8 cellular contexts compared by ENCODE assay signal in genomic region chr2:24489942-24490673, GRCh38. TPM values are rescaled to one million over a fixed set of nuclear protein-coding genes. Genes with fewer than 3 reads are reported as not detected.
A peak's percentile ranks its signal among the peaks of the same experiment; 100 is the strongest.
DNase-seq lines count a peak whose midpoint lies in the region; ATAC-seq, FAIRE-seq and TF ChIP-seq lines count a peak whose summit lies in the region.

No MANE protein-coding gene starts in this region.

- intact Hi-C loops in activated naive CD4-positive, alpha-beta T cell treated with anti-CD3 and anti-CD28 coated beads for 36 hours (cut with micrococcal nuclease) = loop anchor here (1.0 to 10.0 kb wide), 9 partner anchors 32 to 785 kb away; partner anchors contain the start of genes ATAD2B, CENPO, FKBP1B and ITSN2
- intact Hi-C loops in mucosa of descending colon (cut with DNase I, micrococcal nuclease) = no loop called here

- H3K36me3 ChIP-seq in mucosa of descending colon (ENCODE audit: low read depth) = no peaks in the 10 kb centered on the region

- H3K4me1 Mint-ChIP-seq in activated naive CD4-positive, alpha-beta T cell treated with anti-CD3 and anti-CD28 coated beads for 36 hours (ENCODE audit: low read depth) = peaks cover 41% of the 10 kb centered on the region

- DNase-seq in activated naive CD4-positive, alpha-beta T cell treated with anti-CD3 and anti-CD28 coated beads for 36 hours = peak; percentile 22
- no peak for DNase-seq in activated naive CD4-positive, alpha-beta T cell treated with anti-CD3 and anti-CD28 coated beads, Interleukin-2, amount 50 U/mL, for 16 hours
- DNase-seq in RCC 7860 (ENCODE audit: low spot score) (peak; percentile 14), coronary artery (ENCODE audit: low spot score) (no peak), mucosa of descending colon (peak in 2 of 3 donors; percentile 41 to 49), frontal cortex (ENCODE audit: low spot score in 2 of 2) (no peak), NCI-H1436 (lab: John Stamatoyannopoulos, UW) (no peak)

- H3K27me3 Mint-ChIP-seq in activated naive CD4-positive, alpha-beta T cell treated with anti-CD3 and anti-CD28 coated beads for 36 hours (ENCODE audit: low read depth) = no peaks in the 10 kb centered on the region

- H3K4me3 Mint-ChIP-seq in activated naive CD4-positive, alpha-beta T cell treated with anti-CD3 and anti-CD28 coated beads for 36 hours = peak overlapping the region; percentile 89

- H3K27ac ChIP-seq in coronary artery = peak overlapping the region; percentile 78 to 97

- TF ChIP-seq CTCF in coronary artery (IDR thresholded peaks at IDR 0.05) = no peak
- no peak for TF ChIP-seq CTCF in mucosa of descending colon (IDR thresholded peaks at IDR 0.05)

- FAIRE-seq in RCC 7860 (lab: Jason Lieb, UNC) = no peak
- FAIRE-seq in frontal cortex (lab: Jason Lieb, UNC) = no peak

- peak overlapping the region; percentile 99 for H3K4me3 ChIP-seq in coronary artery
- H3K4me3 ChIP-seq in mucosa of descending colon = peak overlapping the region; percentile 84

- H3K9me3 ChIP-seq in mucosa of descending colon = no peaks in the 10 kb centered on the region

- H3K4me1 ChIP-seq in mucosa of descending colon (ENCODE audit: low read depth) = peaks cover 24% of the 10 kb centered on the region

- no peaks in the 10 kb centered on the region for H3K36me3 Mint-ChIP-seq in activated naive CD4-positive, alpha-beta T cell treated with anti-CD3 and anti-CD28 coated beads for 36 hours (ENCODE audit: low read depth)

- CTCF ChIA-PET in activated naive CD4-positive, alpha-beta T cell treated with anti-CD3 and anti-CD28 coated beads for 36 hours (lab: Charles Lee) = interaction anchor here (0.6 to 1.9 kb wide), 4 partner anchors 88 to 338 kb away, joined by 3 to 5 read pairs (median 3); partner anchors contain the start of genes CENPO and PTRHD1

- ATAC-seq in mucosa of descending colon = peak; percentile 65
- ATAC-seq in GM19463 (IDR thresholded peaks at IDR 0.05; ENCODE audit: unreplicated experiment) = no peak

- no peaks in the 10 kb centered on the region for H3K9me3 Mint-ChIP-seq in activated naive CD4-positive, alpha-beta T cell treated with anti-CD3 and anti-CD28 coated beads for 36 hours

- peak overlapping the region; percentile 95 for H3K27ac Mint-ChIP-seq in activated naive CD4-positive, alpha-beta T cell treated with anti-CD3 and anti-CD28 coated beads for 36 hours

RNA-seq across cellular contexts. Expression of gene NCOA1, which starts 0.9 kb away (rescaled TPM):
- 10 to 100 TPM; 14.0 to 15.4 TPM for total RNA-seq in activated naive CD4-positive, alpha-beta T cell treated with anti-CD3 and anti-CD28 coated beads for 36 hours
- 10 to 100 TPM; 34.8 to 55.6 (median 43.6) TPM for total RNA-seq in mucosa of descending colon
- 150 TPM for total RNA-seq in frontal cortex

Comparison
In these comparisons a context has a peak if more than half of its experiments do, and no peak if none do; other contexts are left out.
1. DNase-seq: peak in activated naive CD4-positive, alpha-beta T cell treated with anti-CD3 and anti-CD28 coated beads for 36 hours (single experiment), RCC 7860 (single experiment) and mucosa of descending colon (2 of 3); none in activated naive CD4-positive, alpha-beta T cell treated with anti-CD3 and anti-CD28 coated beads, Interleukin-2, amount 50 U/mL, for 16 hours (single experiment), coronary artery (single experiment), frontal cortex (0 of 2) and NCI-H1436 (single experiment).